ENCODE assay signal across 26 cellular contexts in genomic region chr2:237397072-237397471, GRCh38. TPM values are rescaled to one million over a fixed set of nuclear protein-coding genes. Genes with fewer than 3 reads are reported as not detected.
"Had no signal": no experiment of that assay in that cellular context is flagged by ENCODE, and none has a peak within 500 bp of the region (broad histone marks: within the 10 kb centered on the region; RNA-seq: fewer than 3 reads in every experiment).

No MANE protein-coding gene starts in this region.

- H3K27ac Mint-ChIP-seq: dendritic cell treated with granulocyte-macrophage colony-stimulating factor and Interleukin-4, amounts not matched to agents 40 ng/mL and 50 ng/mL, for 4 days; nephron progenitor cell; stimulated activated memory B cell treated with anti-CD40 and anti-IgM and Interleukin-4, amounts not matched to agents 10 μg/mL and 1 μg/mL and 100 μg/mL, for 72 hours had no signal

- H3K9me3 Mint-ChIP-seq: dendritic cell treated with granulocyte-macrophage colony-stimulating factor and Interleukin-4, amounts not matched to agents 40 ng/mL and 50 ng/mL, for 4 days; naive thymus-derived CD8-positive, alpha-beta T cell; nephron progenitor cell; stimulated activated memory B cell treated with anti-CD40 and anti-IgM and Interleukin-4, amounts not matched to agents 10 μg/mL and 1 μg/mL and 100 μg/mL, for 72 hours had no signal

- H3K36me3 Mint-ChIP-seq: stimulated activated memory B cell treated with anti-CD40 and anti-IgM and Interleukin-4, amounts not matched to agents 10 μg/mL and 1 μg/mL and 100 μg/mL, for 72 hours had no signal

- H3K4me3 Mint-ChIP-seq: dendritic cell treated with granulocyte-macrophage colony-stimulating factor and Interleukin-4, amounts not matched to agents 40 ng/mL and 50 ng/mL, for 4 days; naive thymus-derived CD8-positive, alpha-beta T cell; nephron progenitor cell; stimulated activated memory B cell treated with anti-CD40 and anti-IgM and Interleukin-4, amounts not matched to agents 10 μg/mL and 1 μg/mL and 100 μg/mL, for 72 hours had no signal

- H3K4me1 ChIP-seq: colonic mucosa, foreskin keratinocyte, left lung, prostate gland, spleen, upper lobe of left lung had no signal

- H3K4me1 Mint-ChIP-seq: nephron progenitor cell; stimulated activated memory B cell treated with anti-CD40 and anti-IgM and Interleukin-4, amounts not matched to agents 10 μg/mL and 1 μg/mL and 100 μg/mL, for 72 hours had no signal

- H3K27ac ChIP-seq: colonic mucosa, foreskin keratinocyte, heart right ventricle, left lung, prostate gland, right atrium auricular region, spleen, thoracic aorta, upper lobe of left lung had no signal

- H3K9me3 ChIP-seq: colonic mucosa, esophagus muscularis mucosa, heart right ventricle, left lung, prostate gland, right atrium auricular region, sigmoid colon, spleen, thoracic aorta, tibial nerve, upper lobe of left lung had no signal

- H3K4me3 ChIP-seq: colonic mucosa, esophagus muscularis mucosa, heart right ventricle, left lung, prostate gland, right atrium auricular region, sigmoid colon, spleen, thoracic aorta, tibial nerve, upper lobe of left lung had no signal

- H3K27me3 ChIP-seq: colonic mucosa, esophagus muscularis mucosa, right atrium auricular region, sigmoid colon, upper lobe of left lung had no signal

- ATAC-seq: foreskin keratinocyte; heart right ventricle; left cardiac atrium; left lung; naive thymus-derived CD8-positive, alpha-beta T cell; stimulated activated memory B cell treated with anti-CD40 and anti-IgM and Interleukin-4, amounts not matched to agents 10 μg/mL and 1 μg/mL and 100 μg/mL, for 72 hours; stimulated activated naive CD8-positive, alpha-beta T cell treated with anti-CD3 and anti-CD28 coated beads, Interleukin-15, Interleukin-2, amounts not matched to agents 100 U/mL and 50 U/mL, for 24 hours had no signal

- DNase-seq: colonic mucosa; effector memory CD4-positive, alpha-beta T cell; foreskin keratinocyte; glutamatergic neuron; heart right ventricle; hippocampal formation; left cardiac atrium; left lung; mammary epithelial cell; naive thymus-derived CD8-positive, alpha-beta T cell; nephron progenitor cell; nucleus accumbens; sigmoid colon; spleen; stimulated activated CD4-positive, alpha-beta T cell treated with anti-CD3 and anti-CD28 coated beads, Interleukin-4, amount 100 ng/mL, for 4 hours; stimulated activated naive CD8-positive, alpha-beta T cell treated with anti-CD3 and anti-CD28 coated beads, Interleukin-15, Interleukin-2, amounts not matched to agents 100 U/mL and 50 U/mL, for 24 hours; substantia nigra; upper lobe of left lung had no signal

- H3K36me3 ChIP-seq: colonic mucosa, left lung, prostate gland, spleen, tibial nerve had no signal

RNA-seq across cellular contexts. Expression of gene COL6A3, which starts 16.9 kb away (rescaled TPM):
- total RNA-seq: endothelial cell of umbilical vein, foreskin keratinocyte had no signal
- polyA plus RNA-seq: foreskin keratinocyte had no signal
